Comparison of ENCODE assay signal across 5 cellular contexts in the genomic region with DNA sequence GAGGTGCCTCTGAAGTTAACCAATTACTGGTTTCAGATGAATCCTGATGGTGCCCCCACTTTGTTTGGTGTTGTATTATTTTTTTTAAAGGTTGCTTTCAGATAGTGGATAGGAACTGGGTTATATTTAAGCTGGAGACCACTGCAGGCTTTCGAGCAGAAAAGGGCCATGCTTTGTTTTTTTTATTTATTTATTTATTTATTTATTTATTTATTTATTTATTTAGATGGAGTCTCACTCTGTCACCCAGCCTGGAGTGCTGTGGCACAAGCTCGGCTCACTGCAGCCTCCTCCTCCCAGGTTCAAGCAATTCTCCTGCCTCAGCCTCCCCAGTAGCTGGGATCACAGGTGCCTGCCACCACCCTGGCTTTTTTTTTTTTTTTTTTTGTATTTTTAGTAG. TPM values are rescaled to one million over a fixed set of nuclear protein-coding genes. Genes with fewer than 3 reads are reported as not detected.
"Had no signal": no experiment of that assay in that cellular context is flagged by ENCODE, and none has a peak within 500 bp of the region (broad histone marks: within the 10 kb centered on the region; RNA-seq: fewer than 3 reads in every experiment).

No MANE protein-coding gene starts in this region.

RNA-seq across cellular contexts. Expression of gene NSG2, which starts 57.1 kb away (rescaled TPM):
- total RNA-seq: GM23248, GM23338, H4, H9, HFFc6 had no signal
- polyA plus RNA-seq: GM23248 had no signal
